ENCODE assay signal across 1 cellular context in genomic region chr13:26186141-26186870, GRCh38.
A peak's percentile ranks its signal among the peaks of the same experiment; 100 is the strongest.
TF ChIP-seq lines count a peak whose summit lies in the region.

No MANE protein-coding gene starts in this region.

TF ChIP-seq in SK-N-SH treated with all-trans-retinoic acid at 6 μM for 48 hours, 23 proteins besides CTCF, POLR2A, EP300 and RAD21 (continued from another document):
- TF ChIP-seq POU6F1 (CRISPR knock-in tag; IDR thresholded peaks at IDR 0.05; ENCODE audit: borderline replicate concordance, low read depth), result 0 out of 2 replicates have a peak, but pooled peaks have one; percentile 39
- peak; percentile 34; the same call in 1 of the 2 replicates for TF ChIP-seq RARB (CRISPR knock-in tag; IDR thresholded peaks at IDR 0.05)
- peak; percentile 93 for TF ChIP-seq GLIS3 (CRISPR knock-in tag; IDR thresholded peaks at IDR 0.05)
- no peak for TF ChIP-seq ESRRG (CRISPR knock-in tag; IDR thresholded peaks at IDR 0.05)
- TF ChIP-seq ARNTL (CRISPR knock-in tag; IDR thresholded peaks at IDR 0.05; ENCODE audit: borderline replicate concordance, low read depth), result no peak
- peak; percentile 94 for TF ChIP-seq SNAI2 (CRISPR knock-in tag; IDR thresholded peaks at IDR 0.05)
- TF ChIP-seq CSDC2 (CRISPR knock-in tag; IDR thresholded peaks at IDR 0.05), result peak; percentile 98
- TF ChIP-seq CSRNP3 (CRISPR knock-in tag; IDR thresholded peaks at IDR 0.05), result no peak
- no peak for TF ChIP-seq PPARA (CRISPR knock-in tag; IDR thresholded peaks at IDR 0.05; ENCODE audit: borderline replicate concordance)
- 0 out of 2 replicates have a peak, but pooled peaks have one; percentile 35 for TF ChIP-seq ZNF70 (CRISPR knock-in tag; IDR thresholded peaks at IDR 0.05)
- TF ChIP-seq CREB5 (CRISPR knock-in tag; IDR thresholded peaks at IDR 0.05; ENCODE audit: low read depth), result no peak
- no peak; the same call in 1 of the 2 replicates for TF ChIP-seq ZFP30 (CRISPR knock-in tag; IDR thresholded peaks at IDR 0.05)
TF ChIP-seq in SK-N-SH treated with all-trans-retinoic acid at 6 μM for 48 hours: peak in this region for 11.
